Comparison of ENCODE assay signal across 8 cellular contexts in the genomic region with DNA sequence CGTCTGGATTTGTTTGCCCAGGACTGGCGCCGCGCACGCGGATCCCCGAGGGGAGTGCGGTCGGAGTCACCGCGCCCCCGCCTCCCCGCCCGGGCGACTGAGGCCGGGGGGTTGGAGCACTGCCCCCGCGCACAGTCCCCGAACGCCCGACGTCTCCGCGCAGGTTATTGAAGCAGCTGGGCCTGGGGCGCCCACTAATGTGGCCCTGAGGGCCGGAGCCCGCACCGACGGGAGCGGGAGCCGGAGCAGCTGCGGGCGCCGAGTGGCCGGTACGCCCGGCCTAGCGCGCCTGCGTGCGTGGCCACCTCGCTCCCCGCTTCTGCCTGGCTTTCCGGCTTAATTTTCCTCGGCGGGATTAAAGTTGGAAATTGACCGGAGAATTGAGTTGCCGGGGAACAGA.
DNase-seq lines count a peak whose midpoint lies in the region; ATAC-seq and TF ChIP-seq lines count a peak whose summit lies in the region.
"Not testable (repeated sequence)": the region's sequence is repeated elsewhere in the genome, so short reads cannot be mapped to it uniquely, and the experiment has no call there.

No MANE protein-coding gene starts in this region.

- TF ChIP-seq POLR2A in esophagus muscularis mucosa (IDR thresholded peaks at IDR 0.05; ENCODE audit: low read depth) = not testable (repeated sequence)

- not testable (repeated sequence) for H3K9ac ChIP-seq in iPS-15b (ENCODE audit: low read depth, low read length); smooth muscle cell (ENCODE audit: low read depth)

- TF ChIP-seq CTCF in esophagus muscularis mucosa (IDR thresholded peaks at IDR 0.05); smooth muscle cell (IDR thresholded peaks at IDR 0.05; ENCODE audit: borderline replicate concordance, insufficient read depth, poor library complexity, severe bottlenecking): not testable (repeated sequence)

- peaks cover 0 to 27% (median 0%) of the 10 kb centered on the region in 4 donors for H3K9me3 ChIP-seq in esophagus muscularis mucosa
- not testable (repeated sequence) for H3K9me3 ChIP-seq in iPS-15b (ENCODE audit: control insufficient read depth, insufficient read depth, low read length); smooth muscle cell (replicated peaks; ENCODE audit: low read depth)

- 61% methylated on average over 24 of the region's 48 CpGs for WGBS in esophagus muscularis mucosa
- WGBS in smooth muscle cell (ENCODE audit: low lambda C conversion rate) = 56% methylated on average over 27 of the region's 48 CpGs
- WGBS in urinary bladder = under 1% methylated on average over 48 of the region's 48 CpGs

- not testable (repeated sequence) for TF ChIP-seq EP300 in esophagus muscularis mucosa (IDR thresholded peaks at IDR 0.05)

- not testable (repeated sequence) for H3K4me1 Mint-ChIP-seq in activated naive CD4-positive, alpha-beta T cell treated with anti-CD3 and anti-CD28 coated beads for 36 hours (ENCODE audit: low read depth); naive B cell

- not testable (repeated sequence) for H3F3A ChIP-seq in smooth muscle cell (ENCODE audit: low read depth)

- H3K4me3 ChIP-seq in esophagus muscularis mucosa = peak overlapping the region; percentile 27 to 41 (median 36)
- H3K4me3 ChIP-seq in iPS-15b (ENCODE audit: low read depth, low read length) = peak overlapping the region; percentile 35
- H3K4me3 ChIP-seq in smooth muscle cell = peak overlapping the region; percentile 40
- peak overlapping the region; percentile 11 for H3K4me3 ChIP-seq in urinary bladder (ENCODE audit: low read depth, low read length)

- H3K27me3 ChIP-seq in esophagus muscularis mucosa (peaks cover 0 to 14% (median 3%) of the 10 kb centered on the region in 4 donors), smooth muscle cell (ENCODE audit: low read depth) (peaks cover 17% of the 10 kb centered on the region)
- not testable (repeated sequence) for H3K27me3 ChIP-seq in iPS-15b (ENCODE audit: control insufficient read depth, insufficient read depth, low read length)

- not testable (repeated sequence) for H4K20me1 ChIP-seq in smooth muscle cell (ENCODE audit: low read depth)

- H3K4me2 ChIP-seq in smooth muscle cell = peak overlapping the region; percentile 79

- H3K9me3 Mint-ChIP-seq in activated naive CD4-positive, alpha-beta T cell treated with anti-CD3 and anti-CD28 coated beads for 36 hours = not testable (repeated sequence)
- H3K9me3 Mint-ChIP-seq in naive B cell = peaks cover 0 to 25% (median 11%) of the 10 kb centered on the region in 7 donors

- not testable (repeated sequence) for H3K36me3 ChIP-seq in esophagus muscularis mucosa; iPS-15b (ENCODE audit: control insufficient read depth, insufficient read depth, low read length); smooth muscle cell (ENCODE audit: low read depth); urinary bladder (ENCODE audit: insufficient read depth)

- peak; percentile 32 for DNase-seq in ELF-1 (ENCODE audit: low read depth, low spot score)
- peak; percentile 0 for DNase-seq in NCI-H748 (lab: John Stamatoyannopoulos, UW; ENCODE audit: unreplicated experiment)
- DNase-seq in activated naive CD4-positive, alpha-beta T cell treated with anti-CD3 and anti-CD28 coated beads for 36 hours; esophagus muscularis mucosa (ENCODE audit: extremely low spot score); naive B cell; smooth muscle cell (lab: John Stamatoyannopoulos, UW; ENCODE audit: unreplicated experiment): not testable (repeated sequence)

- H3K27ac ChIP-seq in esophagus muscularis mucosa (replicated peaks in 1 of 4); smooth muscle cell (ENCODE audit: low read depth); urinary bladder (ENCODE audit: low read depth): not testable (repeated sequence)

- not testable (repeated sequence) for H3K36me3 Mint-ChIP-seq in activated naive CD4-positive, alpha-beta T cell treated with anti-CD3 and anti-CD28 coated beads for 36 hours (ENCODE audit: low read depth)
- H3K36me3 Mint-ChIP-seq in naive B cell = peaks cover 0 to 10% of the 10 kb centered on the region in 2 donors

- CTCF ChIA-PET in activated naive CD4-positive, alpha-beta T cell treated with anti-CD3 and anti-CD28 coated beads for 36 hours (lab: Charles Lee) = not testable (repeated sequence)

- H3K4me3 Mint-ChIP-seq in activated naive CD4-positive, alpha-beta T cell treated with anti-CD3 and anti-CD28 coated beads for 36 hours = peak overlapping the region; percentile 9
- peak overlapping the region in 6 of 8 donors; percentile 22 to 83 (median 72) for H3K4me3 Mint-ChIP-seq in naive B cell

- H3K27ac Mint-ChIP-seq in activated naive CD4-positive, alpha-beta T cell treated with anti-CD3 and anti-CD28 coated beads for 36 hours; naive B cell: not testable (repeated sequence)

- intact Hi-C loops in activated naive CD4-positive, alpha-beta T cell treated with anti-CD3 and anti-CD28 coated beads for 36 hours (cut with micrococcal nuclease) = loop anchor here (2.0 kb wide), 1 partner anchor 431 kb away; the partner anchor contains the start of gene ZC4H2
- intact Hi-C loops in esophagus muscularis mucosa (cut with DNase I) = not testable (repeated sequence)

- peaks cover 12% of the 10 kb centered on the region for H3K27me3 Mint-ChIP-seq in activated naive CD4-positive, alpha-beta T cell treated with anti-CD3 and anti-CD28 coated beads for 36 hours (ENCODE audit: low read depth)
- H3K27me3 Mint-ChIP-seq in naive B cell = peaks cover 9 to 20% (median 12%) of the 10 kb centered on the region in 3 donors

- not testable (repeated sequence) for H3K79me2 ChIP-seq in smooth muscle cell (ENCODE audit: low read depth)

- H3K4me1 ChIP-seq in esophagus muscularis mucosa; iPS-15b (ENCODE audit: control insufficient read depth, insufficient read depth, low read length); smooth muscle cell (ENCODE audit: low read depth); urinary bladder (ENCODE audit: insufficient read depth): not testable (repeated sequence)

- not testable (repeated sequence) for H2AFZ ChIP-seq in smooth muscle cell (ENCODE audit: low read depth)

- peak in 1 of 2 donors; percentile 8 for ATAC-seq in naive B cell (ENCODE audit: low read depth in 2 of 2)
